10 cellular contexts compared by ENCODE assay signal in genomic region chr12:103441437-103442186, GRCh38.
DNase-seq lines count a peak whose midpoint lies in the region; ATAC-seq and FAIRE-seq lines count a peak whose summit lies in the region.
"Had no signal": no experiment of that assay in that cellular context is flagged by ENCODE, and none has a peak within 500 bp of the region (broad histone marks: within the 10 kb centered on the region; RNA-seq: fewer than 3 reads in every experiment).

No MANE protein-coding gene starts in this region.

- ATAC-seq in GM18498 (IDR thresholded peaks at IDR 0.05; ENCODE audit: unreplicated experiment) (peak; percentile 96), GM21390 (IDR thresholded peaks at IDR 0.05; ENCODE audit: unreplicated experiment) (peak; percentile 97), HG03565 (IDR thresholded peaks at IDR 0.05; ENCODE audit: unreplicated experiment) (peak; percentile 96)
- ATAC-seq: right cardiac atrium had no signal

- intact Hi-C loops in posterior cingulate gyrus (cut with DNase I) = no loop called here

- FAIRE-seq in RCC 7860 (lab: Jason Lieb, UNC) = no peak

- DNase-seq in activated effector memory CD4-positive, alpha-beta T cell treated with anti-CD3 and anti-CD28 coated beads, Interleukin-2, amount 50 U/mL, for 16 hours = peak; percentile 66
- DNase-seq in posterior cingulate gyrus (no peak), nucleus accumbens (lab: John Stamatoyannopoulos, UW) (no peak), RCC 7860 (ENCODE audit: low spot score) (no peak), NCI-H1048 (lab: John Stamatoyannopoulos, UW) (no peak)
- DNase-seq: IMR-90 had no signal
